1 cellular context compared by ENCODE assay signal in the genomic region with DNA sequence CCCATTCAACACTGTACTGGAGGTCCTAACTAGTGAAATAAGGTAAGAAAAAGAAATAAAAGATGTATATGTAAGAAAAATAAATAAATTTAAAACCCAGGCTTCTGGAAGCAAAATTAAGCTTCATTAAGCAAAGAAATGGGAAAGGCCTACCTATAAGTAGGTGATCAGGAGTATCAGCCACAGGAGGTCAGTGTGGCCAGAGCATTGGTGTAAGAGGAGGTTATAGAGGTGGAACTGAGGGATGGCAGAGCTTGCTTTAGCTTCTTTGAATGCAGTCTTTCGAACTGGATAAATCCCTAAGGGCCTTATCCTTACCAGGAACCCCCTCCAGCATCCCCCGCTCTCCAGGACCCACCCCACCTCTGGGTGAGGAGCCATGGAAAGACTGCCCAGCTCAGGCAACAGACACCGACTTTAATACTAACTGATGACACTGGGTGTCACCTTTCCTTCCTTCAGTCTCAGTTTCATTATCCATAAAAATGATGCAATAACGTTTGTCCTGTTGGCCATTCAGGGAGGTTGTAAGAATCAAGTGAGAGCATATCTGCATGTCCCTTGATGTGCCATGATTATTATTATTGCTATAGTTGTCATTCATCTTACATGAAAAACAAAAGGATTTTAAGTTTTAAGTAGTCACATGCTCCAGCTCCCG.
TF ChIP-seq lines count a peak whose summit lies in the region.

No MANE protein-coding gene starts in this region.

TF ChIP-seq in K562, 482 proteins besides CTCF, POLR2A, EP300 and RAD21 (continued from another document):
- TF ChIP-seq, protein P1, sequence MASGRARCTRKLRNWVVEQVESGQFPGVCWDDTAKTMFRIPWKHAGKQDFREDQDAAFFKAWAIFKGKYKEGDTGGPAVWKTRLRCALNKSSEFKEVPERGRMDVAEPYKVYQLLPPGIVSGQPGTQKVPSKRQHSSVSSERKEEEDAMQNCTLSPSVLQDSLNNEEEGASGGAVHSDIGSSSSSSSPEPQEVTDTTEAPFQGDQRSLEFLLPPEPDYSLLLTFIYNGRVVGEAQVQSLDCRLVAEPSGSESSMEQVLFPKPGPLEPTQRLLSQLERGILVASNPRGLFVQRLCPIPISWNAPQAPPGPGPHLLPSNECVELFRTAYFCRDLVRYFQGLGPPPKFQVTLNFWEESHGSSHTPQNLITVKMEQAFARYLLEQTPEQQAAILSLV (tag; IDR thresholded peaks at IDR 0.05): peak; percentile 97
- TF ChIP-seq, protein P2, sequence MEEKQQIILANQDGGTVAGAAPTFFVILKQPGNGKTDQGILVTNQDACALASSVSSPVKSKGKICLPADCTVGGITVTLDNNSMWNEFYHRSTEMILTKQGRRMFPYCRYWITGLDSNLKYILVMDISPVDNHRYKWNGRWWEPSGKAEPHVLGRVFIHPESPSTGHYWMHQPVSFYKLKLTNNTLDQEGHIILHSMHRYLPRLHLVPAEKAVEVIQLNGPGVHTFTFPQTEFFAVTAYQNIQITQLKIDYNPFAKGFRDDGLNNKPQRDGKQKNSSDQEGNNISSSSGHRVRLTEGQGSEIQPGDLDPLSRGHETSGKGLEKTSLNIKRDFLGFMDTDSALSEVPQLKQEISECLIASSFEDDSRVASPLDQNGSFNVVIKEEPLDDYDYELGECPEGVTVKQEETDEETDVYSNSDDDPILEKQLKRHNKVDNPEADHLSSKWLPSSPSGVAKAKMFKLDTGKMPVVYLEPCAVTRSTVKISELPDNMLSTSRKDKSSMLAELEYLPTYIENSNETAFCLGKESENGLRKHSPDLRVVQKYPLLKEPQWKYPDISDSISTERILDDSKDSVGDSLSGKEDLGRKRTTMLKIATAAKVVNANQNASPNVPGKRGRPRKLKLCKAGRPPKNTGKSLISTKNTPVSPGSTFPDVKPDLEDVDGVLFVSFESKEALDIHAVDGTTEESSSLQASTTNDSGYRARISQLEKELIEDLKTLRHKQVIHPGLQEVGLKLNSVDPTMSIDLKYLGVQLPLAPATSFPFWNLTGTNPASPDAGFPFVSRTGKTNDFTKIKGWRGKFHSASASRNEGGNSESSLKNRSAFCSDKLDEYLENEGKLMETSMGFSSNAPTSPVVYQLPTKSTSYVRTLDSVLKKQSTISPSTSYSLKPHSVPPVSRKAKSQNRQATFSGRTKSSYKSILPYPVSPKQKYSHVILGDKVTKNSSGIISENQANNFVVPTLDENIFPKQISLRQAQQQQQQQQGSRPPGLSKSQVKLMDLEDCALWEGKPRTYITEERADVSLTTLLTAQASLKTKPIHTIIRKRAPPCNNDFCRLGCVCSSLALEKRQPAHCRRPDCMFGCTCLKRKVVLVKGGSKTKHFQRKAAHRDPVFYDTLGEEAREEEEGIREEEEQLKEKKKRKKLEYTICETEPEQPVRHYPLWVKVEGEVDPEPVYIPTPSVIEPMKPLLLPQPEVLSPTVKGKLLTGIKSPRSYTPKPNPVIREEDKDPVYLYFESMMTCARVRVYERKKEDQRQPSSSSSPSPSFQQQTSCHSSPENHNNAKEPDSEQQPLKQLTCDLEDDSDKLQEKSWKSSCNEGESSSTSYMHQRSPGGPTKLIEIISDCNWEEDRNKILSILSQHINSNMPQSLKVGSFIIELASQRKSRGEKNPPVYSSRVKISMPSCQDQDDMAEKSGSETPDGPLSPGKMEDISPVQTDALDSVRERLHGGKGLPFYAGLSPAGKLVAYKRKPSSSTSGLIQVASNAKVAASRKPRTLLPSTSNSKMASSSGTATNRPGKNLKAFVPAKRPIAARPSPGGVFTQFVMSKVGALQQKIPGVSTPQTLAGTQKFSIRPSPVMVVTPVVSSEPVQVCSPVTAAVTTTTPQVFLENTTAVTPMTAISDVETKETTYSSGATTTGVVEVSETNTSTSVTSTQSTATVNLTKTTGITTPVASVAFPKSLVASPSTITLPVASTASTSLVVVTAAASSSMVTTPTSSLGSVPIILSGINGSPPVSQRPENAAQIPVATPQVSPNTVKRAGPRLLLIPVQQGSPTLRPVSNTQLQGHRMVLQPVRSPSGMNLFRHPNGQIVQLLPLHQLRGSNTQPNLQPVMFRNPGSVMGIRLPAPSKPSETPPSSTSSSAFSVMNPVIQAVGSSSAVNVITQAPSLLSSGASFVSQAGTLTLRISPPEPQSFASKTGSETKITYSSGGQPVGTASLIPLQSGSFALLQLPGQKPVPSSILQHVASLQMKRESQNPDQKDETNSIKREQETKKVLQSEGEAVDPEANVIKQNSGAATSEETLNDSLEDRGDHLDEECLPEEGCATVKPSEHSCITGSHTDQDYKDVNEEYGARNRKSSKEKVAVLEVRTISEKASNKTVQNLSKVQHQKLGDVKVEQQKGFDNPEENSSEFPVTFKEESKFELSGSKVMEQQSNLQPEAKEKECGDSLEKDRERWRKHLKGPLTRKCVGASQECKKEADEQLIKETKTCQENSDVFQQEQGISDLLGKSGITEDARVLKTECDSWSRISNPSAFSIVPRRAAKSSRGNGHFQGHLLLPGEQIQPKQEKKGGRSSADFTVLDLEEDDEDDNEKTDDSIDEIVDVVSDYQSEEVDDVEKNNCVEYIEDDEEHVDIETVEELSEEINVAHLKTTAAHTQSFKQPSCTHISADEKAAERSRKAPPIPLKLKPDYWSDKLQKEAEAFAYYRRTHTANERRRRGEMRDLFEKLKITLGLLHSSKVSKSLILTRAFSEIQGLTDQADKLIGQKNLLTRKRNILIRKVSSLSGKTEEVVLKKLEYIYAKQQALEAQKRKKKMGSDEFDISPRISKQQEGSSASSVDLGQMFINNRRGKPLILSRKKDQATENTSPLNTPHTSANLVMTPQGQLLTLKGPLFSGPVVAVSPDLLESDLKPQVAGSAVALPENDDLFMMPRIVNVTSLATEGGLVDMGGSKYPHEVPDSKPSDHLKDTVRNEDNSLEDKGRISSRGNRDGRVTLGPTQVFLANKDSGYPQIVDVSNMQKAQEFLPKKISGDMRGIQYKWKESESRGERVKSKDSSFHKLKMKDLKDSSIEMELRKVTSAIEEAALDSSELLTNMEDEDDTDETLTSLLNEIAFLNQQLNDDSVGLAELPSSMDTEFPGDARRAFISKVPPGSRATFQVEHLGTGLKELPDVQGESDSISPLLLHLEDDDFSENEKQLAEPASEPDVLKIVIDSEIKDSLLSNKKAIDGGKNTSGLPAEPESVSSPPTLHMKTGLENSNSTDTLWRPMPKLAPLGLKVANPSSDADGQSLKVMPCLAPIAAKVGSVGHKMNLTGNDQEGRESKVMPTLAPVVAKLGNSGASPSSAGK (IDR thresholded peaks at IDR 0.05): peak; percentile 31; the same call in 1 of the 2 replicates
- TF ChIP-seq ARID1B (IDR thresholded peaks at IDR 0.05) (peak; percentile 40; the same call in 1 of the 2 replicates), HDAC2 (IDR thresholded peaks at IDR 0.05) (0 out of 2 replicates have a peak, but pooled peaks have one; percentile 20), PHF8 (IDR thresholded peaks at IDR 0.05; ENCODE audit: borderline replicate concordance, low read length) (peak; percentile 21; the same call in 1 of the 2 replicates), MCM2 (IDR thresholded peaks at IDR 0.05; ENCODE audit: low read depth) (no peak), HOXB6 (CRISPR knock-in tag; IDR thresholded peaks at IDR 0.05; ENCODE audit: borderline replicate concordance) (no peak), KLF10 (CRISPR knock-in tag; IDR thresholded peaks at IDR 0.05) (no peak), SRF (CRISPR knock-in tag; IDR thresholded peaks at IDR 0.05) (peak in 1 of 2 experiments; percentile 85; a peak in 1 of 4 replicates), MAZ (CRISPR knock-in tag; conservative IDR thresholded peaks at IDR 0.05 in 1 of 2, IDR thresholded peaks at IDR 0.05 in 1 of 2) (peak in 1 of 2 experiments; percentile 59; a peak in 1 of 4 replicates), POLR2G (IDR thresholded peaks at IDR 0.05; ENCODE audit: low read depth, low read length) (peak; percentile 49; the same call in 1 of the 2 replicates), GTF2E2 (tag; IDR thresholded peaks at IDR 0.05) (peak; percentile 66; the same call in 1 of the 2 replicates), CHD4 (IDR thresholded peaks at IDR 0.05; ENCODE audit: insufficient read depth, insufficient replicate concordance, low read depth, low read length, poor library complexity, severe bottlenecking) (no peak), MECOM (CRISPR knock-in tag; IDR thresholded peaks at IDR 0.05) (peak; percentile 47; the same call in 1 of the 2 replicates)
- TF ChIP-seq, protein P3, sequence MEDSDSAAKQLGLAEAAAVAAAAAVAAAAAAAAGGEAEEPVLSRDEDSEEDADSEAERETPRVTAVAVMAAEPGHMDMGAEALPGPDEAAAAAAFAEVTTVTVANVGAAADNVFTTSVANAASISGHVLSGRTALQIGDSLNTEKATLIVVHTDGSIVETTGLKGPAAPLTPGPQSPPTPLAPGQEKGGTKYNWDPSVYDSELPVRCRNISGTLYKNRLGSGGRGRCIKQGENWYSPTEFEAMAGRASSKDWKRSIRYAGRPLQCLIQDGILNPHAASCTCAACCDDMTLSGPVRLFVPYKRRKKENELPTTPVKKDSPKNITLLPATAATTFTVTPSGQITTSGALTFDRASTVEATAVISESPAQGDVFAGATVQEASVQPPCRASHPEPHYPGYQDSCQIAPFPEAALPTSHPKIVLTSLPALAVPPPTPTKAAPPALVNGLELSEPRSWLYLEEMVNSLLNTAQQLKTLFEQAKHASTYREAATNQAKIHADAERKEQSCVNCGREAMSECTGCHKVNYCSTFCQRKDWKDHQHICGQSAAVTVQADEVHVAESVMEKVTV (CRISPR knock-in tag; IDR thresholded peaks at IDR 0.05): no peak
- TF ChIP-seq, protein P4, sequence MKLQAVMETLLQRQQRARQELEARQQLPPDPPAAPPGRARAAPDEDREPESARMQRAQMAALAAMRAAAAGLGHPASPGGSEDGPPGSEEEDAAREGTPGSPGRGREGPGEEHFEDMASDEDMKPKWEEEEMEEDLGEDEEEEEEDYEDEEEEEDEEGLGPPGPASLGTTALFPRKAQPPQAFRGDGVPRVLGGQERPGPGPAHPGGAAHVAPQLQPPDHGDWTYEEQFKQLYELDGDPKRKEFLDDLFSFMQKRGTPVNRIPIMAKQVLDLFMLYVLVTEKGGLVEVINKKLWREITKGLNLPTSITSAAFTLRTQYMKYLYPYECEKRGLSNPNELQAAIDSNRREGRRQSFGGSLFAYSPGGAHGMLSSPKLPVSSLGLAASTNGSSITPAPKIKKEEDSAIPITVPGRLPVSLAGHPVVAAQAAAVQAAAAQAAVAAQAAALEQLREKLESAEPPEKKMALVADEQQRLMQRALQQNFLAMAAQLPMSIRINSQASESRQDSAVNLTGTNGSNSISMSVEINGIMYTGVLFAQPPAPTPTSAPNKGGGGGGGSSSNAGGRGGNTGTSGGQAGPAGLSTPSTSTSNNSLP (IDR thresholded peaks at IDR 0.05; ENCODE audit: borderline replicate concordance, low read depth, low read length): 0 out of 2 replicates have a peak, but pooled peaks have one; percentile 19
